In genomic region chr4:1337376-1337831, GRCh38 we compare ENCODE assay signal across 2 cellular contexts.
TF ChIP-seq lines count a peak whose summit lies in the region.

No MANE protein-coding gene starts in this region.

TF ChIP-seq in SK-N-SH, 30 proteins besides CTCF, POLR2A, EP300 and RAD21 (continued from another document):
- TF ChIP-seq IRF3 (IDR thresholded peaks at IDR 0.05; ENCODE audit: low read depth, low read length) (no peak), NRF1 (IDR thresholded peaks at IDR 0.05; ENCODE audit: low read depth, low read length) (no peak), USF1 (IDR thresholded peaks at IDR 0.05; ENCODE audit: borderline replicate concordance, low read depth) (no peak)

TF ChIP-seq in SK-N-SH treated with all-trans-retinoic acid at 6 μM for 48 hours, 23 proteins besides CTCF, POLR2A, EP300 and RAD21 (continued from another document):
- TF ChIP-seq PATZ1 (CRISPR knock-in tag; IDR thresholded peaks at IDR 0.05; ENCODE audit: borderline replicate concordance): no peak
